Comparison of ENCODE assay signal across 18 cellular contexts in genomic region chr15:65910341-65910740, GRCh38. TPM values are rescaled to one million over a fixed set of nuclear protein-coding genes. Genes with fewer than 3 reads are reported as not detected.
DNase-seq lines count a peak whose midpoint lies in the region; ATAC-seq and TF ChIP-seq lines count a peak whose summit lies in the region.
"Had no signal": no experiment of that assay in that cellular context is flagged by ENCODE, and none has a peak within 500 bp of the region (broad histone marks: within the 10 kb centered on the region; RNA-seq: fewer than 3 reads in every experiment).

No MANE protein-coding gene starts in this region.

- no peak overlapping the region for H2BK120ac ChIP-seq in H9 (ENCODE audit: low read depth, low read length, poor library complexity, severe bottlenecking)

- 0 out of 2 replicates have a peak, but pooled peaks cover 3% of the 10 kb centered on the region for H3K4me1 ChIP-seq in H9 (ENCODE audit: insufficient read depth, low read length)

- no peak overlapping the region for H3K27ac ChIP-seq in H9 (ENCODE audit: insufficient read length, low read depth, low read length)
- H3K27ac ChIP-seq in dorsolateral prefrontal cortex = no peak overlapping the region
- H3K27ac ChIP-seq: 22Rv1, BLaER1, C4-2B had no signal

- no peak overlapping the region for H4K5ac ChIP-seq in H9 (ENCODE audit: insufficient read length, low read depth, low read length)

- WGBS in H9 (ENCODE audit: extremely low coverage, insufficient read length, low lambda C conversion rate) = no CpG with 5 or more reads among the region's 4 CpGs

- CTCF ChIA-PET in activated CD8-positive, alpha-beta memory T cell treated with anti-CD3 and anti-CD28 coated beads, Interleukin-2, amount 10 ng/mL, durations not matched to agents 7 days and 5 days (lab: Charles Lee) = no interaction called here

- no peak overlapping the region for H2BK15ac ChIP-seq in H9 (ENCODE audit: low read depth, low read length)

- H3K27me3 Mint-ChIP-seq in activated CD8-positive, alpha-beta memory T cell treated with anti-CD3 and anti-CD28 coated beads, Interleukin-2, amount 10 ng/mL, durations not matched to agents 7 days and 5 days = no peaks in the 10 kb centered on the region
- H3K27me3 Mint-ChIP-seq in H9 (ENCODE audit: low read depth) = no peaks in the 10 kb centered on the region
- H3K27me3 Mint-ChIP-seq in osteocyte (ENCODE audit: unreplicated experiment) = no peaks in the 10 kb centered on the region
- H3K27me3 Mint-ChIP-seq: B cell; CD4-positive, CD25-positive, alpha-beta regulatory T cell had no signal

- H2AK5ac ChIP-seq in H9 (ENCODE audit: insufficient read length, low read length) = no peak overlapping the region

- H4K91ac ChIP-seq in H9 (ENCODE audit: insufficient read length, low read depth, low read length) = no peak overlapping the region

- no peak overlapping the region for H3K4me2 ChIP-seq in H9 (ENCODE audit: insufficient read depth, insufficient read length, low read length)
- H3K4me2 ChIP-seq: BLaER1, GM23338 had no signal

- no peak overlapping the region for H3K23ac ChIP-seq in H9 (ENCODE audit: insufficient read length, low read depth, low read length)

- H3K14ac ChIP-seq in H9 (ENCODE audit: insufficient read depth, low read length) = no peak overlapping the region

- no peaks in the 10 kb centered on the region for H3K79me2 ChIP-seq in H9 (ENCODE audit: insufficient read depth, low read length)

- no peak for TF ChIP-seq CTCF in H9 (conservative IDR thresholded peaks at IDR 0.05)
- TF ChIP-seq CTCF in osteocyte (IDR thresholded peaks at IDR 0.05) = no peak
- TF ChIP-seq CTCF in dorsolateral prefrontal cortex (IDR thresholded peaks at IDR 0.05 in 54 of 56, conservative IDR thresholded peaks at IDR 0.05 in 2 of 56; ENCODE audit: low read depth in 1 of 56, partially characterized antibody in 56 of 56) = no peak

- H3K4me3 Mint-ChIP-seq in activated CD8-positive, alpha-beta memory T cell treated with anti-CD3 and anti-CD28 coated beads, Interleukin-2, amount 10 ng/mL, durations not matched to agents 7 days and 5 days = no peak overlapping the region
- H3K4me3 Mint-ChIP-seq in H9 = no peak overlapping the region
- H3K4me3 Mint-ChIP-seq in osteocyte (ENCODE audit: unreplicated experiment) = no peak overlapping the region
- H3K4me3 Mint-ChIP-seq: B cell; CD4-positive, CD25-positive, alpha-beta regulatory T cell; CD8-positive, alpha-beta T cell; GM23338 had no signal

- no peak overlapping the region for H3K9ac ChIP-seq in H9 (ENCODE audit: extremely low read depth, insufficient read length, low read length)
- H3K9ac ChIP-seq: BLaER1 had no signal

- no peak overlapping the region for H2BK5ac ChIP-seq in H9 (ENCODE audit: insufficient read length, low read length)

- no peak overlapping the region for H2BK12ac ChIP-seq in H9 (ENCODE audit: insufficient read length, low read depth, low read length)

- peak; percentile 35 for DNase-seq in activated CD8-positive, alpha-beta memory T cell treated with anti-CD3 and anti-CD28 coated beads for 24 hours
- no peak for DNase-seq in activated CD8-positive, alpha-beta memory T cell treated with anti-CD3 and anti-CD28 coated beads, Interleukin-2, amount 10 ng/mL, durations not matched to agents 7 days and 5 days
- DNase-seq in H9 (peak; percentile 12), osteocyte (ENCODE audit: extremely low spot score, unreplicated experiment) (peak; percentile 57), dorsolateral prefrontal cortex (no peak), NCI-H345 treated with DMSO at 0.1 percent for 48 hours (lab: John Stamatoyannopoulos, UW; ENCODE audit: unreplicated experiment) (no peak)
- DNase-seq: Caco-2; CD4-positive, CD25-positive, alpha-beta regulatory T cell; DMS153; DND-41; HCEC 1CT had no signal

- H3K4me1 Mint-ChIP-seq in activated CD8-positive, alpha-beta memory T cell treated with anti-CD3 and anti-CD28 coated beads, Interleukin-2, amount 10 ng/mL, durations not matched to agents 7 days and 5 days = no peaks in the 10 kb centered on the region
- H3K4me1 Mint-ChIP-seq in H9 (peaks cover 16 to 23% of the 10 kb centered on the region in 2 experiments), osteocyte (ENCODE audit: unreplicated experiment) (no peaks in the 10 kb centered on the region)

- H3K9me3 Mint-ChIP-seq in activated CD8-positive, alpha-beta memory T cell treated with anti-CD3 and anti-CD28 coated beads, Interleukin-2, amount 10 ng/mL, durations not matched to agents 7 days and 5 days (ENCODE audit: low read depth) = no peaks in the 10 kb centered on the region
- H3K9me3 Mint-ChIP-seq in H9 = no peaks in the 10 kb centered on the region
- H3K9me3 Mint-ChIP-seq in osteocyte (ENCODE audit: unreplicated experiment) = no peaks in the 10 kb centered on the region
- H3K9me3 Mint-ChIP-seq: CD8-positive, alpha-beta T cell; GM23338 had no signal

- H2AFZ ChIP-seq in H9 (ENCODE audit: low read length) = no peak overlapping the region
- H2AFZ ChIP-seq: GM23338 had no signal

- H3K9me3 ChIP-seq in H9 (ENCODE audit: control insufficient read depth, low read depth, low read length) = no peaks in the 10 kb centered on the region
- H3K9me3 ChIP-seq: BLaER1, Caco-2 had no signal

- no peak overlapping the region for H2BK20ac ChIP-seq in H9 (ENCODE audit: low read depth, low read length, poor library complexity, severe bottlenecking)

- no peak overlapping the region for H3T11ph ChIP-seq in H9 (ENCODE audit: low read length)

- H3K23me2 ChIP-seq in H9 (ENCODE audit: insufficient read length, low read depth, low read length, poor library complexity, severe bottlenecking) = no peaks in the 10 kb centered on the region

- no peak overlapping the region for H3K18ac ChIP-seq in H9 (ENCODE audit: insufficient read length, low read depth, low read length)

- H3K4ac ChIP-seq in H9 (ENCODE audit: low read depth, low read length) = no peak overlapping the region

- no peak overlapping the region for H3K4me3 ChIP-seq in dorsolateral prefrontal cortex
- H3K4me3 ChIP-seq: BLaER1, GM12878, GM23338 had no signal

- intact Hi-C loops in dorsolateral prefrontal cortex (cut with DNase I) = no loop called here

- no peaks in the 10 kb centered on the region for H4K20me1 ChIP-seq in H9 (ENCODE audit: control insufficient read depth, insufficient read depth, insufficient read length)

- no peaks in the 10 kb centered on the region for H3K79me1 ChIP-seq in H9 (ENCODE audit: insufficient read depth, low read depth, low read length, poor library complexity, severe bottlenecking)

- H3K27me3 ChIP-seq in H9 (ENCODE audit: insufficient read depth, low read length) = no peaks in the 10 kb centered on the region
- no peaks in the 10 kb centered on the region for H3K27me3 ChIP-seq in dorsolateral prefrontal cortex
- H3K27me3 ChIP-seq: BLaER1 had no signal

- H3K36me3 Mint-ChIP-seq in activated CD8-positive, alpha-beta memory T cell treated with anti-CD3 and anti-CD28 coated beads, Interleukin-2, amount 10 ng/mL, durations not matched to agents 7 days and 5 days = peaks cover 2% of the 10 kb centered on the region
- H3K36me3 Mint-ChIP-seq in H9 (ENCODE audit: insufficient read depth in 1 of 3, low read depth in 3 of 3) = peaks cover 4 to 18% (median 6%) of the 10 kb centered on the region in 3 experiments; a peak in 5 of 7 replicates
- peaks cover 18% of the 10 kb centered on the region for H3K36me3 Mint-ChIP-seq in osteocyte (ENCODE audit: unreplicated experiment)

- no peak overlapping the region for H4K8ac ChIP-seq in H9 (replicated peaks; ENCODE audit: insufficient read length, low read depth, low read length)

- no peak overlapping the region for H3K27ac Mint-ChIP-seq in activated CD8-positive, alpha-beta memory T cell treated with anti-CD3 and anti-CD28 coated beads, Interleukin-2, amount 10 ng/mL, durations not matched to agents 7 days and 5 days
- H3K27ac Mint-ChIP-seq in H9 (no peak overlapping the region), osteocyte (ENCODE audit: unreplicated experiment) (no peak overlapping the region)
- H3K27ac Mint-ChIP-seq: B cell; CD4-positive, CD25-positive, alpha-beta regulatory T cell; CD8-positive, alpha-beta T cell; GM23338 had no signal

- H3K56ac ChIP-seq in H9 (ENCODE audit: insufficient read length, low read depth, low read length) = no peak overlapping the region

- no peak for ATAC-seq in activated CD8-positive, alpha-beta memory T cell treated with anti-CD3 and anti-CD28 coated beads, Interleukin-2, amount 10 ng/mL, durations not matched to agents 7 days and 5 days
- ATAC-seq: CD8-positive, alpha-beta T cell; GM12878; GM23338 had no signal

RNA-seq across cellular contexts. Expression of gene RAB11A, which starts 41.0 kb away (rescaled TPM):
- 100 to 1,000 TPM; 139 to 183 TPM for total RNA-seq in activated CD8-positive, alpha-beta memory T cell treated with anti-CD3 and anti-CD28 coated beads, Interleukin-2, amount 10 ng/mL, durations not matched to agents 7 days and 5 days
- total RNA-seq in H9 (2021) (217 and 224 TPM in 2 replicates), osteocyte (317 and 321 TPM in 2 replicates), dorsolateral prefrontal cortex (100 to 1,000 TPM in 119 of 120 experiments, 10 to 100 TPM in 1; 88.8 to 241 (median 186) TPM)

Comparison
In these comparisons a context has a peak if more than half of its experiments do, and no peak if none do; other contexts are left out.
1. DNase-seq: peak in activated CD8-positive, alpha-beta memory T cell treated with anti-CD3 and anti-CD28 coated beads for 24 hours (single experiment), H9 (single experiment) and osteocyte (single experiment); none in activated CD8-positive, alpha-beta memory T cell treated with anti-CD3 and anti-CD28 coated beads, Interleukin-2, amount 10 ng/mL, durations not matched to agents 7 days and 5 days (single experiment), dorsolateral prefrontal cortex (0 of 10) and NCI-H345 treated with DMSO at 0.1 percent for 48 hours (single experiment).